ENCODE assay signal across 1 cellular context in genomic region chr17:29251969-29252866, GRCh38.
TF ChIP-seq lines count a peak whose summit lies in the region.

No MANE protein-coding gene starts in this region.

TF ChIP-seq in HEK293, 187 proteins besides CTCF, POLR2A, EP300 and RAD21 (continued from another document):
- TF ChIP-seq PRDM2 (tag by site-specific recombination; IDR thresholded peaks at IDR 0.05; ENCODE audit: borderline replicate concordance) (no peak), KLF8 (tag by site-specific recombination; IDR thresholded peaks at IDR 0.05) (0 out of 2 replicates have a peak, but pooled peaks have one; percentile 12), ZNF555 (tag by site-specific recombination; conservative IDR thresholded peaks at IDR 0.05) (no peak), ZNF677 (tag by site-specific recombination; IDR thresholded peaks at IDR 0.05) (no peak), PRDM6 (tag by site-specific recombination; IDR thresholded peaks at IDR 0.05) (peak; percentile 84), PRDM1 (tag by site-specific recombination; IDR thresholded peaks at IDR 0.05) (peak; percentile 93), ZBTB1 (tag by site-specific recombination; IDR thresholded peaks at IDR 0.05) (no peak), ZNF654 (tag by site-specific recombination; IDR thresholded peaks at IDR 0.05; ENCODE audit: low read depth) (peak; percentile 39)
